ENCODE assay signal across 9 cellular contexts in genomic region chr17:35368086-35368824, GRCh38. TPM values are rescaled to one million over a fixed set of nuclear protein-coding genes. Genes with fewer than 3 reads are reported as not detected.
DNase-seq lines count a peak whose midpoint lies in the region; ATAC-seq, FAIRE-seq and TF ChIP-seq lines count a peak whose summit lies in the region.
"Had no signal": no experiment of that assay in that cellular context is flagged by ENCODE, and none has a peak within 500 bp of the region (broad histone marks: within the 10 kb centered on the region; RNA-seq: fewer than 3 reads in every experiment).

No MANE protein-coding gene starts in this region.

- H3K79me2 ChIP-seq in Loucy (ENCODE audit: insufficient read depth, low read length) (peaks cover 97% of the 10 kb centered on the region), H1 (ENCODE audit: control insufficient read depth in 1 of 2, insufficient read depth in 2 of 2, low read length in 2 of 2) (no peaks in the 10 kb centered on the region)

- H3K9ac ChIP-seq in Loucy (ENCODE audit: low read depth, low read length, poor library complexity, severe bottlenecking) (peak overlapping the region; percentile 15), H1 (replicated peaks in 1 of 4; ENCODE audit: extremely low read depth in 1 of 4, low read depth in 3 of 4, low read length in 3 of 4) (no peak overlapping the region)

- H3K56ac ChIP-seq in H1 (replicated peaks; ENCODE audit: insufficient read length, low read depth, low read length) = no peak overlapping the region

- H3F3A ChIP-seq in Loucy (ENCODE audit: low read depth) = peaks cover 4% of the 10 kb centered on the region; the same call in 1 of the 2 replicates

- H3K27me3 Mint-ChIP-seq in mesothelial cell of epicardium (ENCODE audit: low read depth) = peaks cover 59% of the 10 kb centered on the region

- no peak overlapping the region for H2BK20ac ChIP-seq in H1 (ENCODE audit: low read length)

- peaks cover 69% of the 10 kb centered on the region for H4K20me1 ChIP-seq in Loucy (ENCODE audit: insufficient read depth, low read length, poor library complexity, severe bottlenecking)
- no peaks in the 10 kb centered on the region for H4K20me1 ChIP-seq in H1 (replicated peaks in 1 of 2; ENCODE audit: control insufficient read depth in 1 of 2, insufficient read depth in 2 of 2, low read length in 2 of 2)

- H3K36me3 ChIP-seq in H7 (replicated peaks; ENCODE audit: control insufficient read depth, insufficient read depth, low read length) (no peaks in the 10 kb centered on the region), Loucy (ENCODE audit: insufficient read depth, low read length) (peaks cover 33% of the 10 kb centered on the region), H1 (ENCODE audit: control insufficient read depth in 2 of 4, insufficient read depth in 4 of 4, low read length in 3 of 4) (no peaks in the 10 kb centered on the region)

- H3K4me3 Mint-ChIP-seq in mesothelial cell of epicardium = no peak overlapping the region

- peaks cover 35% of the 10 kb centered on the region for H3K36me3 Mint-ChIP-seq in mesothelial cell of epicardium

- POLR2A ChIA-PET in H1 (lab: Charles Lee; ENCODE audit: partially characterized antibody) = interaction anchor here (0.7 to 1.4 kb wide), 2 partner anchors 11 to 65 kb away, joined by 3 to 4 read pairs; no protein-coding TSS in a partner anchor

- H2AFZ ChIP-seq in Loucy (ENCODE audit: low read length) (no peak overlapping the region), H1 (ENCODE audit: low read length) (0 out of 2 replicates have a peak overlapping the region, but pooled peaks have one; percentile 16)

- no peak overlapping the region for H2BK15ac ChIP-seq in H1 (ENCODE audit: low read length)

- H3K4ac ChIP-seq in H1 (replicated peaks; ENCODE audit: insufficient read length, low read depth, low read length) = no peak overlapping the region

- no peaks in the 10 kb centered on the region for H3K79me1 ChIP-seq in H1 (ENCODE audit: low read depth, low read length)

- H3K27ac ChIP-seq in H1 (ENCODE audit: low read depth, low read length) = no peak overlapping the region

- no peak overlapping the region for H3K14ac ChIP-seq in H1 (ENCODE audit: insufficient read length)

- peaks cover 4% of the 10 kb centered on the region for H3K4me1 Mint-ChIP-seq in mesothelial cell of epicardium

- WGBS in H1 (ENCODE audit: extremely low coverage in 1 of 2, insufficient coverage in 1 of 2, insufficient read length in 1 of 2, insufficient replicate concordance in 2 of 2, low coverage in 1 of 2, low lambda C conversion rate in 2 of 2, missing lambda C conversion rate in 1 of 2), 2 experiments = 40% methylated on average over 4 of the region's 4 CpGs; no CpG with 5 or more reads in 1 of the 2 experiments

- CTCF ChIA-PET in H1 (lab: Charles Lee; ENCODE audit: partially characterized antibody) = interaction anchor here (1.2 kb wide), 1 partner anchor 54 kb away, joined by 4 read pairs; no protein-coding TSS in a partner anchor

- no peak overlapping the region for H2BK12ac ChIP-seq in H1 (ENCODE audit: low read depth, low read length)

- H3K23me2 ChIP-seq in H1 (ENCODE audit: low read depth, low read length) = no peaks in the 10 kb centered on the region; the same call in 1 of the 2 replicates

- H4K8ac ChIP-seq in H1 (ENCODE audit: extremely low read depth, insufficient read depth, low read length) = no peak overlapping the region

- H2BK120ac ChIP-seq in H1 (replicated peaks; ENCODE audit: low read depth, low read length) = no peak overlapping the region

- peak overlapping the region; percentile 79 for H3K4me2 ChIP-seq in Loucy (ENCODE audit: low read depth, low read length, poor library complexity, severe bottlenecking)
- H3K4me2 ChIP-seq in H1 (ENCODE audit: insufficient read depth in 1 of 2, low read depth in 2 of 2, low read length in 2 of 2) = peak overlapping the region; percentile 28 to 29; a peak in 2 of 4 replicates

- no peak overlapping the region for H3K27ac Mint-ChIP-seq in mesothelial cell of epicardium

- DNase-seq in H7 (peak; percentile 27), H1 (ENCODE audit: low read depth in 1 of 2, low spot score in 2 of 2) (no peak), NCI-H1694 treated with DMSO at 0.1 percent for 48 hours (lab: John Stamatoyannopoulos, UW) (no peak), frontal cortex (ENCODE audit: low spot score in 2 of 2) (no peak), urothelium cell line (ENCODE audit: low spot score) (no peak), mesothelial cell of epicardium (ENCODE audit: low spot score in 2 of 2, unreplicated experiment in 2 of 2) (no peak)

- no peak overlapping the region for H4K91ac ChIP-seq in H1 (replicated peaks; ENCODE audit: insufficient read length, low read length)

- no peak overlapping the region for H2BK5ac ChIP-seq in H1 (ENCODE audit: low read depth, low read length)

- no peak for TF ChIP-seq RAD21 in H1 (IDR thresholded peaks at IDR 0.05 in 1 of 2, conservative IDR thresholded peaks at IDR 0.05 in 1 of 2; ENCODE audit: low read depth in 2 of 2, low read length in 2 of 2)

- H3K23ac ChIP-seq in H1 (ENCODE audit: insufficient read length) = no peak overlapping the region

- peak; percentile 77 for ATAC-seq in GM18861 (IDR thresholded peaks at IDR 0.05; ENCODE audit: unreplicated experiment)

- H3K9me3 Mint-ChIP-seq in mesothelial cell of epicardium = peaks cover 27% of the 10 kb centered on the region

- no peak overlapping the region for H3K18ac ChIP-seq in H1 (ENCODE audit: extremely low read depth, low read length)

- H4K5ac ChIP-seq in H1 (ENCODE audit: insufficient read length, low read depth, low read length) = no peak overlapping the region

- H2AK5ac ChIP-seq in H1 (ENCODE audit: low read depth, low read length) = no peak overlapping the region

- H3K9me3 ChIP-seq in Loucy (ENCODE audit: insufficient read depth, low read depth, low read length) (peaks cover 5% of the 10 kb centered on the region), H1 (ENCODE audit: insufficient read depth in 2 of 2, low read depth in 1 of 2, low read length in 1 of 2) (no peaks in the 10 kb centered on the region)

- peaks cover 25% of the 10 kb centered on the region for H3K27me3 ChIP-seq in H7 (ENCODE audit: control insufficient read depth, insufficient read depth, low read length)
- peaks cover 7% of the 10 kb centered on the region for H3K27me3 ChIP-seq in Loucy (ENCODE audit: insufficient read depth, low read length, poor library complexity, severe bottlenecking)
- peaks cover 22 to 45% (median 29%) of the 10 kb centered on the region in 4 experiments for H3K27me3 ChIP-seq in H1 (replicated peaks in 1 of 4; ENCODE audit: control insufficient read depth in 3 of 4, extremely low read depth in 1 of 4, insufficient read depth in 3 of 4, low read length in 3 of 4)

- TF ChIP-seq EP300 in H1 (IDR thresholded peaks at IDR 0.05; ENCODE audit: borderline replicate concordance in 1 of 2, low read depth in 2 of 2, low read length in 2 of 2) = no peak

- H3K4me1 ChIP-seq in Loucy (ENCODE audit: insufficient read depth, low read length, poor library complexity, severe bottlenecking) (peaks cover 50% of the 10 kb centered on the region), H1 (replicated peaks in 1 of 4; ENCODE audit: control insufficient read depth in 3 of 4, insufficient read depth in 4 of 4, low read length in 3 of 4) (peaks cover 2 to 11% (median 5%) of the 10 kb centered on the region in 4 experiments; a peak in 4 of 7 replicates)

- H3K4me3 ChIP-seq in H7 (ENCODE audit: insufficient read depth, low read depth, low read length) = no peak overlapping the region
- peak overlapping the region; percentile 63 for H3K4me3 ChIP-seq in Loucy (ENCODE audit: low read length, poor library complexity, severe bottlenecking)
- H3K4me3 ChIP-seq in H1 (ENCODE audit: extremely low read depth in 1 of 4, insufficient read depth in 2 of 4, low read depth in 3 of 4, low read length in 4 of 4) = no peak overlapping the region

- FAIRE-seq in H1 (lab: Jason Lieb, UNC) (peak; percentile 50), frontal cortex (lab: Jason Lieb, UNC) (no peak), urothelium cell line (lab: Jason Lieb, UNC) (no peak)

- H3K9me2 ChIP-seq in Loucy (replicated peaks; ENCODE audit: low read depth, low read length) = no peaks in the 10 kb centered on the region

- TF ChIP-seq CTCF in Loucy (conservative IDR thresholded peaks at IDR 0.05; ENCODE audit: low read length) (no peak), H1 (IDR thresholded peaks at IDR 0.05; ENCODE audit: control extremely low read depth in 1 of 3, insufficient read depth in 1 of 3, low read depth in 1 of 3, low read length in 3 of 3) (no peak), mesothelial cell of epicardium (IDR thresholded peaks at IDR 0.05; ENCODE audit: unreplicated experiment) (no peak)

- no peak for TF ChIP-seq POLR2A in H1 (IDR thresholded peaks at IDR 0.05; ENCODE audit: control extremely low read depth in 1 of 2, low read depth in 2 of 2, low read length in 2 of 2)

TF ChIP-seq in H1, 55 proteins besides CTCF, POLR2A, EP300 and RAD21 (continues in another document):
- TF ChIP-seq RNF2 (IDR thresholded peaks at IDR 0.05; ENCODE audit: borderline replicate concordance, low read depth, low read length, missing control alignments, poor library complexity, severe bottlenecking) (no peak), ASH2L (IDR thresholded peaks at IDR 0.05; ENCODE audit: low read length) (no peak), CBX5 (IDR thresholded peaks at IDR 0.05; ENCODE audit: low read depth, low read length) (no peak), ATF2 (IDR thresholded peaks at IDR 0.05; ENCODE audit: low read length) (no peak)

RNA-seq across cellular contexts. Expression of gene SLFN11, which starts 5.2 kb away (rescaled TPM):
- total RNA-seq in H7 (2014; rRNA removed; shearing (Covaris generic)) = 0.21 and 0.41 TPM in 2 replicates
- total RNA-seq in H1 (2021; fragmentation: NEBNext Ultra II Directional; extraction: Animal tissue kit (Norgen Biotek cat#: 25700)) = 0.27 and 0.28 TPM in 2 replicates
- 0.09 and 0.11 TPM in 2 replicates for polyA plus RNA-seq in H1 (2011; rRNA removed)
- polyA plus RNA-seq in H1 (2011; cell fraction: cytosol; rRNA removed) = 0.12 TPM
- 0.04 TPM for polyA plus RNA-seq in H1 (2011; cell fraction: nucleus; rRNA removed)
- polyA plus RNA-seq in H1 (2012, experiment 1 of 2) = 0.19 to 0.31 TPM (median 0.22 TPM) in 4 replicates
- 0.03 TPM for polyA plus RNA-seq in H1 (2012, experiment 2 of 2)
- 0.10 TPM for polyA plus RNA-seq in H1 (2013, experiment 1 of 2)
- 0.07 TPM for polyA plus RNA-seq in H1 (2013, experiment 2 of 2)
- 0.09 and 0.34 TPM in 2 replicates for polyA minus RNA-seq in H1 (2011; rRNA and poly(A)+ RNA removed)
- not detected for polyA minus RNA-seq in H1 (2011; cell fraction: cytosol; rRNA and poly(A)+ RNA removed)
- not detected for polyA minus RNA-seq in H1 (2011; cell fraction: nucleus; rRNA and poly(A)+ RNA removed)
- total RNA-seq in frontal cortex (2.9 TPM), mesothelial cell of epicardium (34.1 to 37.7 TPM (median 36.9 TPM) in 3 replicates)
- total RNA-seq: SK-MEL-5 had no signal
